2 cellular contexts compared by ENCODE assay signal in the genomic region with DNA sequence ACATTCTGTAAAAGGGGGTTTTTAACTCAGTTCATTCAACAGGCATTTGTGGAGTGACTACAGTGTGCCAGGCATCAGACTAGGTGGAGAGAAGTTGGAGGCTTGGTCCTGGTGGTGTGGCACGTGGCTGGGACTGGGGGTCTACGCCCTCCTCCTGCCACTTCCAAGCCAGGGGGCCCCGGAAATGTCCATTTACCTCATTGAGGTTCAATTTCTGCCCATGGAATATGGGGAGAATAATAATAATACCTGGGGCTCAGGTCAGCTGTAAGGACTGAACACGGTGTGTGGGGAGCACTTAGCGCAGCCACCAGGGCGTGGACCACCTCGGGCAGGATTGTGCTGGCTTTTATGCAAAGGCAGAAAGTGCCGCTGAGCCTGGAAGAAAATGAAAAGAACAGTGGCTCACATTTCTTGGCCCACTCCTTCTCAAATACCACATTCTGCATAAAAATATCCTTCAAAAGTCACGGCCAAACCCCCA.
TF ChIP-seq lines count a peak whose summit lies in the region.

No MANE protein-coding gene starts in this region.

TF ChIP-seq in endothelial cell of umbilical vein, 7 proteins besides CTCF, POLR2A, EP300 and RAD21:
- no peak for TF ChIP-seq JUN (IDR thresholded peaks at IDR 0.05; ENCODE audit: borderline replicate concordance, insufficient read depth, insufficient read length, low read depth)
- TF ChIP-seq EZH2 (IDR thresholded peaks at IDR 0.05; ENCODE audit: borderline replicate concordance, low read depth, low read length, severe bottlenecking) = no peak
- TF ChIP-seq GATA2 (IDR thresholded peaks at IDR 0.05; ENCODE audit: insufficient read depth, insufficient read length, low read depth, low read length) = no peak
- TF ChIP-seq POLR2AphosphoS5 (IDR thresholded peaks at IDR 0.05; ENCODE audit: insufficient read depth, low read depth, low read length) = no peak
- TF ChIP-seq MYC (IDR thresholded peaks at IDR 0.05; ENCODE audit: low read depth, low read length) = no peak
- TF ChIP-seq FOS (IDR thresholded peaks at IDR 0.05; ENCODE audit: borderline replicate concordance, insufficient read depth, low read length) = no peak
- TF ChIP-seq, protein P1, sequence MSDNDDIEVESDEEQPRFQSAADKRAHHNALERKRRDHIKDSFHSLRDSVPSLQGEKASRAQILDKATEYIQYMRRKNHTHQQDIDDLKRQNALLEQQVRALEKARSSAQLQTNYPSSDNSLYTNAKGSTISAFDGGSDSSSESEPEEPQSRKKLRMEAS (IDR thresholded peaks at IDR 0.05; ENCODE audit: insufficient read depth, insufficient read length) = no peak

TF ChIP-seq in HepG2, 621 proteins besides CTCF, POLR2A, EP300 and RAD21:
- TF ChIP-seq ZSCAN29 (CRISPR knock-in tag; conservative IDR thresholded peaks at IDR 0.05) = no peak
- TF ChIP-seq, protein P2, sequence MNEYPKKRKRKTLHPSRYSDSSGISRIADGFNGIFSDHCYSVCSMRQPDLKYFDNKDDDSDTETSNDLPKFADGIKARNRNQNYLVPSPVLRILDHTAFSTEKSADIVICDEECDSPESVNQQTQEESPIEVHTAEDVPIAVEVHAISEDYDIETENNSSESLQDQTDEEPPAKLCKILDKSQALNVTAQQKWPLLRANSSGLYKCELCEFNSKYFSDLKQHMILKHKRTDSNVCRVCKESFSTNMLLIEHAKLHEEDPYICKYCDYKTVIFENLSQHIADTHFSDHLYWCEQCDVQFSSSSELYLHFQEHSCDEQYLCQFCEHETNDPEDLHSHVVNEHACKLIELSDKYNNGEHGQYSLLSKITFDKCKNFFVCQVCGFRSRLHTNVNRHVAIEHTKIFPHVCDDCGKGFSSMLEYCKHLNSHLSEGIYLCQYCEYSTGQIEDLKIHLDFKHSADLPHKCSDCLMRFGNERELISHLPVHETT (CRISPR knock-in tag; conservative IDR thresholded peaks at IDR 0.05) = no peak
- TF ChIP-seq ARID2 (CRISPR knock-in tag; IDR thresholded peaks at IDR 0.05; ENCODE audit: borderline replicate concordance) = no peak
- TF ChIP-seq ZNF747 (CRISPR knock-in tag; IDR thresholded peaks at IDR 0.05; ENCODE audit: borderline replicate concordance) = no peak
- no peak for TF ChIP-seq ZSCAN20 (CRISPR knock-in tag; IDR thresholded peaks at IDR 0.05; ENCODE audit: borderline replicate concordance)
- no peak for TF ChIP-seq NR2F6 (IDR thresholded peaks at IDR 0.05)
- TF ChIP-seq NR2F6 (CRISPR knock-in tag; IDR thresholded peaks at IDR 0.05) = no peak
- no peak for TF ChIP-seq SP1 (IDR thresholded peaks at IDR 0.05)
- no peak for TF ChIP-seq SP1 (CRISPR knock-in tag; IDR thresholded peaks at IDR 0.05)
- TF ChIP-seq, protein P3, sequence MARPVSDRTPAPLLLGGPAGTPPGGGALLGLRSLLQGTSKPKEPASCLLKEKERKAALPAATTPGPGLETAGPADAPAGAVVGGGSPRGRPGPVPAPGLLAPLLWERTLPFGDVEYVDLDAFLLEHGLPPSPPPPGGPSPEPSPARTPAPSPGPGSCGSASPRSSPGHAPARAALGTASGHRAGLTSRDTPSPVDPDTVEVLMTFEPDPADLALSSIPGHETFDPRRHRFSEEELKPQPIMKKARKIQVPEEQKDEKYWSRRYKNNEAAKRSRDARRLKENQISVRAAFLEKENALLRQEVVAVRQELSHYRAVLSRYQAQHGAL (CRISPR knock-in tag; IDR thresholded peaks at IDR 0.05; ENCODE audit: not compliant biosample characterization) = no peak
- TF ChIP-seq CCDC6 (CRISPR knock-in tag; IDR thresholded peaks at IDR 0.05) = no peak
- no peak for TF ChIP-seq ZNF782 (CRISPR knock-in tag; IDR thresholded peaks at IDR 0.05; ENCODE audit: borderline replicate concordance)
- no peak for TF ChIP-seq ZNF253 (CRISPR knock-in tag; IDR thresholded peaks at IDR 0.05; ENCODE audit: borderline replicate concordance)
- TF ChIP-seq ZFP1 (CRISPR knock-in tag; IDR thresholded peaks at IDR 0.05) = no peak
- no peak for TF ChIP-seq CREB1 (IDR thresholded peaks at IDR 0.05)
- no peak for TF ChIP-seq CREB1 (CRISPR knock-in tag; IDR thresholded peaks at IDR 0.05)
- no peak for TF ChIP-seq RNF2 (conservative IDR thresholded peaks at IDR 0.05; ENCODE audit: low read depth)
